ENCODE assay signal across 11 cellular contexts in genomic region chr16:10579575-10579964, GRCh38. TPM values are rescaled to one million over a fixed set of nuclear protein-coding genes. Genes with fewer than 3 reads are reported as not detected.
A peak's percentile ranks its signal among the peaks of the same experiment; 100 is the strongest.
DNase-seq lines count a peak whose midpoint lies in the region; ATAC-seq and TF ChIP-seq lines count a peak whose summit lies in the region.
"Had no signal": no experiment of that assay in that cellular context is flagged by ENCODE, and none has a peak within 500 bp of the region (broad histone marks: within the 10 kb centered on the region; RNA-seq: fewer than 3 reads in every experiment).

No MANE protein-coding gene starts in this region.

- peak overlapping the region; percentile 89 for H3K9ac ChIP-seq in NT2/D1 (ENCODE audit: insufficient read length, low read depth)
- peak overlapping the region; percentile 82 for H3K9ac ChIP-seq in endocrine pancreas (ENCODE audit: control insufficient read depth, insufficient read depth, low read length)

- H3K4me1 ChIP-seq in NT2/D1 (ENCODE audit: insufficient read depth, insufficient read length) = peaks cover 28% of the 10 kb centered on the region
- no peaks in the 10 kb centered on the region for H3K4me1 ChIP-seq in endocrine pancreas (ENCODE audit: control insufficient read depth, insufficient read depth, low read length)
- H3K4me1 ChIP-seq in mucosa of descending colon (ENCODE audit: low read depth) = peaks cover 26% of the 10 kb centered on the region

- H3K36me3 ChIP-seq in NT2/D1 (ENCODE audit: insufficient read depth, insufficient read length, low read length) (no peaks in the 10 kb centered on the region), endocrine pancreas (ENCODE audit: control insufficient read depth, insufficient read depth, low read length) (no peaks in the 10 kb centered on the region), mucosa of descending colon (ENCODE audit: low read depth) (no peaks in the 10 kb centered on the region)

- H3K9me3 ChIP-seq in NT2/D1 (ENCODE audit: insufficient read depth, low read length) (peaks cover 11% of the 10 kb centered on the region), endocrine pancreas (ENCODE audit: control insufficient read depth, low read length) (no peaks in the 10 kb centered on the region), mucosa of descending colon (no peaks in the 10 kb centered on the region)

- H3K4me3 ChIP-seq in NT2/D1 (ENCODE audit: insufficient read length, low read depth) (peak overlapping the region; percentile 78), endocrine pancreas (ENCODE audit: control insufficient read depth, insufficient read depth, low read length) (peak overlapping the region; percentile 49), mucosa of descending colon (peak overlapping the region; percentile 78)

- TF ChIP-seq CTCF in mucosa of descending colon (IDR thresholded peaks at IDR 0.05) (no peak), type B pancreatic cell (conservative IDR thresholded peaks at IDR 0.05) (no peak)

- intact Hi-C loops in mucosa of descending colon (cut with DNase I, micrococcal nuclease) = no loop called here

- no peaks in the 10 kb centered on the region for H3K9me3 Mint-ChIP-seq in type B pancreatic cell
- H3K9me3 Mint-ChIP-seq in activated T-cell treated with anti-CD3 and anti-CD28 coated beads, Interleukin-2, amount 50 U/mL, for 24 hours = no peaks in the 10 kb centered on the region
- H3K9me3 Mint-ChIP-seq: activated naive CD8-positive, alpha-beta T cell treated with anti-CD3 and anti-CD28 coated beads, Interleukin-2, amount 10 ng/mL, durations not matched to agents 7 days and 5 days; naive thymus-derived CD8-positive, alpha-beta T cell had no signal

- H3K27me3 Mint-ChIP-seq in type B pancreatic cell = peaks cover 5% of the 10 kb centered on the region
- peaks cover 68% of the 10 kb centered on the region for H3K27me3 Mint-ChIP-seq in activated T-cell treated with anti-CD3 and anti-CD28 coated beads, Interleukin-2, amount 50 U/mL, for 24 hours

- H3K36me3 Mint-ChIP-seq in type B pancreatic cell = no peaks in the 10 kb centered on the region
- H3K36me3 Mint-ChIP-seq in activated T-cell treated with anti-CD3 and anti-CD28 coated beads, Interleukin-2, amount 50 U/mL, for 24 hours (ENCODE audit: low read depth) = no peaks in the 10 kb centered on the region
- H3K36me3 Mint-ChIP-seq: activated naive CD8-positive, alpha-beta T cell treated with anti-CD3 and anti-CD28 coated beads, Interleukin-2, amount 10 ng/mL, durations not matched to agents 7 days and 5 days; naive thymus-derived CD8-positive, alpha-beta T cell had no signal

- H3K4me1 Mint-ChIP-seq in type B pancreatic cell (ENCODE audit: unreplicated experiment) = peaks cover 44% of the 10 kb centered on the region
- H3K4me1 Mint-ChIP-seq in activated T-cell treated with anti-CD3 and anti-CD28 coated beads, Interleukin-2, amount 50 U/mL, for 24 hours (ENCODE audit: low read depth) = peaks cover 2% of the 10 kb centered on the region

- ATAC-seq in mucosa of descending colon = peak; percentile 1
- ATAC-seq: naive thymus-derived CD8-positive, alpha-beta T cell had no signal

- H3K4me3 Mint-ChIP-seq in type B pancreatic cell = peak overlapping the region; percentile 85
- no peak overlapping the region for H3K4me3 Mint-ChIP-seq in activated T-cell treated with anti-CD3 and anti-CD28 coated beads, Interleukin-2, amount 50 U/mL, for 24 hours
- H3K4me3 Mint-ChIP-seq: activated naive CD8-positive, alpha-beta T cell treated with anti-CD3 and anti-CD28 coated beads, Interleukin-2, amount 10 ng/mL, durations not matched to agents 7 days and 5 days had no signal

- no peak for DNase-seq in NT2/D1 (ENCODE audit: low read depth, low spot score)
- no peak for DNase-seq in mucosa of descending colon
- no peak for DNase-seq in type B pancreatic cell (ENCODE audit: extremely low spot score, unreplicated experiment)
- DNase-seq in NK-92 (lab: John Stamatoyannopoulos, UW; ENCODE audit: unreplicated experiment) = no peak
- no peak for DNase-seq in activated CD4-positive, alpha-beta T cell treated with anti-CD3 and anti-CD28 coated beads for 4 hours
- no peak for DNase-seq in activated T-cell treated with anti-CD3 and anti-CD28 coated beads, Interleukin-2, amount 50 U/mL, for 24 hours
- DNase-seq: activated naive CD8-positive, alpha-beta T cell treated with anti-CD3 and anti-CD28 coated beads, Interleukin-2, amount 10 ng/mL, durations not matched to agents 7 days and 5 days; naive thymus-derived CD8-positive, alpha-beta T cell; stimulated activated naive CD4-positive, alpha-beta T cell treated with Interleukin-2 at 50 U/mL for 16 hours; T1000 had no signal

- H3K27ac Mint-ChIP-seq in type B pancreatic cell = peak overlapping the region; percentile 73
- no peak overlapping the region for H3K27ac Mint-ChIP-seq in activated T-cell treated with anti-CD3 and anti-CD28 coated beads, Interleukin-2, amount 50 U/mL, for 24 hours
- H3K27ac Mint-ChIP-seq: activated naive CD8-positive, alpha-beta T cell treated with anti-CD3 and anti-CD28 coated beads, Interleukin-2, amount 10 ng/mL, durations not matched to agents 7 days and 5 days; naive thymus-derived CD8-positive, alpha-beta T cell had no signal

- H3K27me3 ChIP-seq in NT2/D1 (ENCODE audit: insufficient read depth, insufficient read length) (no peaks in the 10 kb centered on the region), endocrine pancreas (ENCODE audit: control insufficient read depth, insufficient read depth, low read length) (no peaks in the 10 kb centered on the region)

RNA-seq across cellular contexts. Expression of gene EMP2, which starts 0.8 kb away (rescaled TPM):
- total RNA-seq in mucosa of descending colon (10 to 100 TPM; 73.0 to 92.9 (median 84.3) TPM), type B pancreatic cell (ENCODE audit: low replicate concordance) (36.3 and 57.9 TPM in 2 replicates)
- total RNA-seq: activated naive CD8-positive, alpha-beta T cell treated with anti-CD3 and anti-CD28 coated beads, Interleukin-2, amount 10 ng/mL, durations not matched to agents 7 days and 5 days; naive thymus-derived CD8-positive, alpha-beta T cell had no signal
